Comparison of ENCODE assay signal across 1 cellular context in the genomic region with DNA sequence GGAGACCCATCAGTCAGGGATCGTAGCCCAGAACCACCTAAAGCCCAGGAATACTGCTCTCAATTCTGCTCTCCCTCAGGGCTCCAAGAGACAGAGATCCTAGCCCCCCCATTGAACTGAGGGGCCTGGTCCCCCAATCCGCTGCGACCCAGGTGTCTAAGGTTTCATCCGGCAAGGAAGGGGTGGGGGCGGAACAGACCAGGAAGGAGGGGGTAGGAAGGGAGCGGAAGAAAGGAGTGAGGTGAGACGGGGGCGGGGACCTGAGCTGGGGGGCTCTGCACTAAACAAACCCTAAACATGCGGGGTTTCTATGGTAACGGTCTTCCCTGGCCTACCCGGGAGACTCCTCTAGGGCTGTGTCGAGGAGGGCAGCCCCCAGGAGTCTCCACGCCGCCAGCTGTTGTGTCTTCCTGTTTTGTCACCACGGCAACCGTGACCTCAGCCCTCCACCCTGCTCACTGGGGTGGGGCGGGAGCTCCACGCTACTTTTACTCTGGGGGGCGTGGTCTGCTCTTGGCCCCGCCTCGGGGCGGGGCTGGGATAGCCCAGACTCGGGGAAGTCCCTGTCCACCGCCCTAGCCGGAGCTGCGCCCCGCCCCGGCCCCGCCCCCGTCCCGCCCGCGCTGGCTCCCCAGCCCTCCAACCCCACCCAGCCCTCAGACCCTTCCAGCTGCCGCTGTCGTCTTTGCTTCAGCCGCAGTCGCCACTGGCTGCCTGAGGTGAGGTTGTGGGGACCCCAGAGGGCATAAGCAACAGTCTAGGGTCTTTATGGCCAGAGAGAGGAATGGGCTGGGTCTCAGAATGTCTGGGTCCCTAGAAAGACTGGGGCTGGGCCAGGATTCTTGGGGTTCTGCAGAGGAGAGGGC.
TF ChIP-seq lines count a peak whose summit lies in the region.

A gene with protein sequence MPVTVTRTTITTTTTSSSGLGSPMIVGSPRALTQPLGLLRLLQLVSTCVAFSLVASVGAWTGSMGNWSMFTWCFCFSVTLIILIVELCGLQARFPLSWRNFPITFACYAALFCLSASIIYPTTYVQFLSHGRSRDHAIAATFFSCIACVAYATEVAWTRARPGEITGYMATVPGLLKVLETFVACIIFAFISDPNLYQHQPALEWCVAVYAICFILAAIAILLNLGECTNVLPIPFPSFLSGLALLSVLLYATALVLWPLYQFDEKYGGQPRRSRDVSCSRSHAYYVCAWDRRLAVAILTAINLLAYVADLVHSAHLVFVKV (plus strand): TSS at position 659 of the 866 bp plus-strand sequence. CDS start 5,647 bp downstream, outside the sequence.

TF ChIP-seq in HEK293, 187 proteins besides CTCF, POLR2A, EP300 and RAD21 (continued from another document):
- TF ChIP-seq, protein P1, sequence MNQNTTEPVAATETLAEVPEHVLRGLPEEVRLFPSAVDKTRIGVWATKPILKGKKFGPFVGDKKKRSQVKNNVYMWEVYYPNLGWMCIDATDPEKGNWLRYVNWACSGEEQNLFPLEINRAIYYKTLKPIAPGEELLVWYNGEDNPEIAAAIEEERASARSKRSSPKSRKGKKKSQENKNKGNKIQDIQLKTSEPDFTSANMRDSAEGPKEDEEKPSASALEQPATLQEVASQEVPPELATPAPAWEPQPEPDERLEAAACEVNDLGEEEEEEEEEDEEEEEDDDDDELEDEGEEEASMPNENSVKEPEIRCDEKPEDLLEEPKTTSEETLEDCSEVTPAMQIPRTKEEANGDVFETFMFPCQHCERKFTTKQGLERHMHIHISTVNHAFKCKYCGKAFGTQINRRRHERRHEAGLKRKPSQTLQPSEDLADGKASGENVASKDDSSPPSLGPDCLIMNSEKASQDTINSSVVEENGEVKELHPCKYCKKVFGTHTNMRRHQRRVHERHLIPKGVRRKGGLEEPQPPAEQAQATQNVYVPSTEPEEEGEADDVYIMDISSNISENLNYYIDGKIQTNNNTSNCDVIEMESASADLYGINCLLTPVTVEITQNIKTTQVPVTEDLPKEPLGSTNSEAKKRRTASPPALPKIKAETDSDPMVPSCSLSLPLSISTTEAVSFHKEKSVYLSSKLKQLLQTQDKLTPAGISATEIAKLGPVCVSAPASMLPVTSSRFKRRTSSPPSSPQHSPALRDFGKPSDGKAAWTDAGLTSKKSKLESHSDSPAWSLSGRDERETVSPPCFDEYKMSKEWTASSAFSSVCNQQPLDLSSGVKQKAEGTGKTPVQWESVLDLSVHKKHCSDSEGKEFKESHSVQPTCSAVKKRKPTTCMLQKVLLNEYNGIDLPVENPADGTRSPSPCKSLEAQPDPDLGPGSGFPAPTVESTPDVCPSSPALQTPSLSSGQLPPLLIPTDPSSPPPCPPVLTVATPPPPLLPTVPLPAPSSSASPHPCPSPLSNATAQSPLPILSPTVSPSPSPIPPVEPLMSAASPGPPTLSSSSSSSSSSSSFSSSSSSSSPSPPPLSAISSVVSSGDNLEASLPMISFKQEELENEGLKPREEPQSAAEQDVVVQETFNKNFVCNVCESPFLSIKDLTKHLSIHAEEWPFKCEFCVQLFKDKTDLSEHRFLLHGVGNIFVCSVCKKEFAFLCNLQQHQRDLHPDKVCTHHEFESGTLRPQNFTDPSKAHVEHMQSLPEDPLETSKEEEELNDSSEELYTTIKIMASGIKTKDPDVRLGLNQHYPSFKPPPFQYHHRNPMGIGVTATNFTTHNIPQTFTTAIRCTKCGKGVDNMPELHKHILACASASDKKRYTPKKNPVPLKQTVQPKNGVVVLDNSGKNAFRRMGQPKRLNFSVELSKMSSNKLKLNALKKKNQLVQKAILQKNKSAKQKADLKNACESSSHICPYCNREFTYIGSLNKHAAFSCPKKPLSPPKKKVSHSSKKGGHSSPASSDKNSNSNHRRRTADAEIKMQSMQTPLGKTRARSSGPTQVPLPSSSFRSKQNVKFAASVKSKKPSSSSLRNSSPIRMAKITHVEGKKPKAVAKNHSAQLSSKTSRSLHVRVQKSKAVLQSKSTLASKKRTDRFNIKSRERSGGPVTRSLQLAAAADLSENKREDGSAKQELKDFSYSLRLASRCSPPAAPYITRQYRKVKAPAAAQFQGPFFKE (tag by site-specific recombination; IDR thresholded peaks at IDR 0.05; ENCODE audit: borderline replicate concordance): no peak
